In the genomic region with DNA sequence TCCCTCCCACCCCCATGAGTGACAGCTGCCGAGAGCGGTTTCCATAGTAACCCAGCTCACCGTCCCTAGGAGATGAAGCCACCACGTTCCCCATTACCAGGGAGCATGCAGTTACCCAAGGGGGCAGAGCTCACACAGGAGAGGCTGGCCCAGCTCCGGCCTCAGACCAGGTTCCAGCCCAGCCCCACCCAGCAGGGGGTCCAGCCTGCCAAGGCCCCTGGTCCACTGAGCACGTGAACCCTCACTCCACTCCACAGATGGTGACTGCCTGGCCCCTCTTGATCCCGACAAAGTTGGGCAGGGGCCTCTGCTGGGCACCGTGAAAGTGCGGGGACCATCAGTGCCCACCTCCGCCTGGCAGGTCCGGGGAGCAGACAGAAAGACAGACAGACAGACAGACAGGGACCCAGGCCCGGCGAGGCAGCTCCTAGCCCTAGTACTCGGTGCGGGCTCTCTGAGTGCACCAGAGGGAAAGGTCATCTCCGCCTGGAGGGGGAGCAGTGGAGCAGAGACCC, we compare ENCODE assay signal across 2 cellular contexts.
TF ChIP-seq lines count a peak whose summit lies in the region.

No MANE protein-coding gene starts in this region.

TF ChIP-seq in IMR-90, 13 proteins besides CTCF, POLR2A, EP300 and RAD21:
- TF ChIP-seq RFX5 (IDR thresholded peaks at IDR 0.05; ENCODE audit: low read depth, low read length), result no peak
- TF ChIP-seq RCOR1 (IDR thresholded peaks at IDR 0.05; ENCODE audit: insufficient replicate concordance, low read length), result no peak
- no peak for TF ChIP-seq MAFK (IDR thresholded peaks at IDR 0.05; ENCODE audit: low read depth, low read length)
- no peak for TF ChIP-seq FOS (IDR thresholded peaks at IDR 0.05; ENCODE audit: low read depth, low read length)
- TF ChIP-seq CHD1 (IDR thresholded peaks at IDR 0.05; ENCODE audit: low read depth, low read length), result no peak
- TF ChIP-seq, protein P1, sequence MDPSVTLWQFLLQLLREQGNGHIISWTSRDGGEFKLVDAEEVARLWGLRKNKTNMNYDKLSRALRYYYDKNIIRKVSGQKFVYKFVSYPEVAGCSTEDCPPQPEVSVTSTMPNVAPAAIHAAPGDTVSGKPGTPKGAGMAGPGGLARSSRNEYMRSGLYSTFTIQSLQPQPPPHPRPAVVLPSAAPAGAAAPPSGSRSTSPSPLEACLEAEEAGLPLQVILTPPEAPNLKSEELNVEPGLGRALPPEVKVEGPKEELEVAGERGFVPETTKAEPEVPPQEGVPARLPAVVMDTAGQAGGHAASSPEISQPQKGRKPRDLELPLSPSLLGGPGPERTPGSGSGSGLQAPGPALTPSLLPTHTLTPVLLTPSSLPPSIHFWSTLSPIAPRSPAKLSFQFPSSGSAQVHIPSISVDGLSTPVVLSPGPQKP (IDR thresholded peaks at IDR 0.05; ENCODE audit: borderline replicate concordance, low read depth, low read length), result no peak
- TF ChIP-seq NFE2L2 (IDR thresholded peaks at IDR 0.05; ENCODE audit: low read depth, low read length), result no peak
- no peak for TF ChIP-seq BHLHE40 (IDR thresholded peaks at IDR 0.05; ENCODE audit: low read depth, low read length)
- no peak for TF ChIP-seq MAZ (IDR thresholded peaks at IDR 0.05; ENCODE audit: borderline replicate concordance, low read depth, low read length)
- TF ChIP-seq CEBPB (IDR thresholded peaks at IDR 0.05; ENCODE audit: low read depth, low read length), result no peak
- TF ChIP-seq, protein P2, sequence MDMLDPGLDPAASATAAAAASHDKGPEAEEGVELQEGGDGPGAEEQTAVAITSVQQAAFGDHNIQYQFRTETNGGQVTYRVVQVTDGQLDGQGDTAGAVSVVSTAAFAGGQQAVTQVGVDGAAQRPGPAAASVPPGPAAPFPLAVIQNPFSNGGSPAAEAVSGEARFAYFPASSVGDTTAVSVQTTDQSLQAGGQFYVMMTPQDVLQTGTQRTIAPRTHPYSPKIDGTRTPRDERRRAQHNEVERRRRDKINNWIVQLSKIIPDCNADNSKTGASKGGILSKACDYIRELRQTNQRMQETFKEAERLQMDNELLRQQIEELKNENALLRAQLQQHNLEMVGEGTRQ (IDR thresholded peaks at IDR 0.05; ENCODE audit: low read depth, low read length), result no peak
- no peak for TF ChIP-seq SMC3 (IDR thresholded peaks at IDR 0.05; ENCODE audit: low read depth, low read length)
- TF ChIP-seq MXI1 (IDR thresholded peaks at IDR 0.05; ENCODE audit: borderline replicate concordance, low read depth, low read length), result no peak

TF ChIP-seq in H1, 55 proteins besides CTCF, POLR2A, EP300 and RAD21:
- no peak for TF ChIP-seq CTBP2 (IDR thresholded peaks at IDR 0.05; ENCODE audit: borderline replicate concordance, insufficient read depth, insufficient read length, low read length)
- peak in 1 of 2 experiments; percentile 67; a peak in 2 of 4 replicates for TF ChIP-seq SIN3A (conservative IDR thresholded peaks at IDR 0.05 in 1 of 2, IDR thresholded peaks at IDR 0.05 in 1 of 2; ENCODE audit: low read depth in 1 of 2, low read length in 2 of 2)
- TF ChIP-seq, protein P3, sequence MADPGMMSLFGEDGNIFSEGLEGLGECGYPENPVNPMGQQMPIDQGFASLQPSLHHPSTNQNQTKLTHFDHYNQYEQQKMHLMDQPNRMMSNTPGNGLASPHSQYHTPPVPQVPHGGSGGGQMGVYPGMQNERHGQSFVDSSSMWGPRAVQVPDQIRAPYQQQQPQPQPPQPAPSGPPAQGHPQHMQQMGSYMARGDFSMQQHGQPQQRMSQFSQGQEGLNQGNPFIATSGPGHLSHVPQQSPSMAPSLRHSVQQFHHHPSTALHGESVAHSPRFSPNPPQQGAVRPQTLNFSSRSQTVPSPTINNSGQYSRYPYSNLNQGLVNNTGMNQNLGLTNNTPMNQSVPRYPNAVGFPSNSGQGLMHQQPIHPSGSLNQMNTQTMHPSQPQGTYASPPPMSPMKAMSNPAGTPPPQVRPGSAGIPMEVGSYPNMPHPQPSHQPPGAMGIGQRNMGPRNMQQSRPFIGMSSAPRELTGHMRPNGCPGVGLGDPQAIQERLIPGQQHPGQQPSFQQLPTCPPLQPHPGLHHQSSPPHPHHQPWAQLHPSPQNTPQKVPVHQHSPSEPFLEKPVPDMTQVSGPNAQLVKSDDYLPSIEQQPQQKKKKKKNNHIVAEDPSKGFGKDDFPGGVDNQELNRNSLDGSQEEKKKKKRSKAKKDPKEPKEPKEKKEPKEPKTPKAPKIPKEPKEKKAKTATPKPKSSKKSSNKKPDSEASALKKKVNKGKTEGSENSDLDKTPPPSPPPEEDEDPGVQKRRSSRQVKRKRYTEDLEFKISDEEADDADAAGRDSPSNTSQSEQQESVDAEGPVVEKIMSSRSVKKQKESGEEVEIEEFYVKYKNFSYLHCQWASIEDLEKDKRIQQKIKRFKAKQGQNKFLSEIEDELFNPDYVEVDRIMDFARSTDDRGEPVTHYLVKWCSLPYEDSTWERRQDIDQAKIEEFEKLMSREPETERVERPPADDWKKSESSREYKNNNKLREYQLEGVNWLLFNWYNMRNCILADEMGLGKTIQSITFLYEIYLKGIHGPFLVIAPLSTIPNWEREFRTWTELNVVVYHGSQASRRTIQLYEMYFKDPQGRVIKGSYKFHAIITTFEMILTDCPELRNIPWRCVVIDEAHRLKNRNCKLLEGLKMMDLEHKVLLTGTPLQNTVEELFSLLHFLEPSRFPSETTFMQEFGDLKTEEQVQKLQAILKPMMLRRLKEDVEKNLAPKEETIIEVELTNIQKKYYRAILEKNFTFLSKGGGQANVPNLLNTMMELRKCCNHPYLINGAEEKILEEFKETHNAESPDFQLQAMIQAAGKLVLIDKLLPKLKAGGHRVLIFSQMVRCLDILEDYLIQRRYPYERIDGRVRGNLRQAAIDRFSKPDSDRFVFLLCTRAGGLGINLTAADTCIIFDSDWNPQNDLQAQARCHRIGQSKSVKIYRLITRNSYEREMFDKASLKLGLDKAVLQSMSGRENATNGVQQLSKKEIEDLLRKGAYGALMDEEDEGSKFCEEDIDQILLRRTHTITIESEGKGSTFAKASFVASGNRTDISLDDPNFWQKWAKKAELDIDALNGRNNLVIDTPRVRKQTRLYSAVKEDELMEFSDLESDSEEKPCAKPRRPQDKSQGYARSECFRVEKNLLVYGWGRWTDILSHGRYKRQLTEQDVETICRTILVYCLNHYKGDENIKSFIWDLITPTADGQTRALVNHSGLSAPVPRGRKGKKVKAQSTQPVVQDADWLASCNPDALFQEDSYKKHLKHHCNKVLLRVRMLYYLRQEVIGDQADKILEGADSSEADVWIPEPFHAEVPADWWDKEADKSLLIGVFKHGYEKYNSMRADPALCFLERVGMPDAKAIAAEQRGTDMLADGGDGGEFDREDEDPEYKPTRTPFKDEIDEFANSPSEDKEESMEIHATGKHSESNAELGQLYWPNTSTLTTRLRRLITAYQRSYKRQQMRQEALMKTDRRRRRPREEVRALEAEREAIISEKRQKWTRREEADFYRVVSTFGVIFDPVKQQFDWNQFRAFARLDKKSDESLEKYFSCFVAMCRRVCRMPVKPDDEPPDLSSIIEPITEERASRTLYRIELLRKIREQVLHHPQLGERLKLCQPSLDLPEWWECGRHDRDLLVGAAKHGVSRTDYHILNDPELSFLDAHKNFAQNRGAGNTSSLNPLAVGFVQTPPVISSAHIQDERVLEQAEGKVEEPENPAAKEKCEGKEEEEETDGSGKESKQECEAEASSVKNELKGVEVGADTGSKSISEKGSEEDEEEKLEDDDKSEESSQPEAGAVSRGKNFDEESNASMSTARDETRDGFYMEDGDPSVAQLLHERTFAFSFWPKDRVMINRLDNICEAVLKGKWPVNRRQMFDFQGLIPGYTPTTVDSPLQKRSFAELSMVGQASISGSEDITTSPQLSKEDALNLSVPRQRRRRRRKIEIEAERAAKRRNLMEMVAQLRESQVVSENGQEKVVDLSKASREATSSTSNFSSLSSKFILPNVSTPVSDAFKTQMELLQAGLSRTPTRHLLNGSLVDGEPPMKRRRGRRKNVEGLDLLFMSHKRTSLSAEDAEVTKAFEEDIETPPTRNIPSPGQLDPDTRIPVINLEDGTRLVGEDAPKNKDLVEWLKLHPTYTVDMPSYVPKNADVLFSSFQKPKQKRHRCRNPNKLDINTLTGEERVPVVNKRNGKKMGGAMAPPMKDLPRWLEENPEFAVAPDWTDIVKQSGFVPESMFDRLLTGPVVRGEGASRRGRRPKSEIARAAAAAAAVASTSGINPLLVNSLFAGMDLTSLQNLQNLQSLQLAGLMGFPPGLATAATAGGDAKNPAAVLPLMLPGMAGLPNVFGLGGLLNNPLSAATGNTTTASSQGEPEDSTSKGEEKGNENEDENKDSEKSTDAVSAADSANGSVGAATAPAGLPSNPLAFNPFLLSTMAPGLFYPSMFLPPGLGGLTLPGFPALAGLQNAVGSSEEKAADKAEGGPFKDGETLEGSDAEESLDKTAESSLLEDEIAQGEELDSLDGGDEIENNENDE (IDR thresholded peaks at IDR 0.05; ENCODE audit: insufficient replicate concordance, low read length), result no peak
- TF ChIP-seq, protein P4, sequence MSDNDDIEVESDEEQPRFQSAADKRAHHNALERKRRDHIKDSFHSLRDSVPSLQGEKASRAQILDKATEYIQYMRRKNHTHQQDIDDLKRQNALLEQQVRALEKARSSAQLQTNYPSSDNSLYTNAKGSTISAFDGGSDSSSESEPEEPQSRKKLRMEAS (IDR thresholded peaks at IDR 0.05), result peak; percentile 37; the same call in 1 of the 2 replicates
- TF ChIP-seq ASH2L (IDR thresholded peaks at IDR 0.05; ENCODE audit: low read length), result peak; percentile 78
- TF ChIP-seq, protein P5, sequence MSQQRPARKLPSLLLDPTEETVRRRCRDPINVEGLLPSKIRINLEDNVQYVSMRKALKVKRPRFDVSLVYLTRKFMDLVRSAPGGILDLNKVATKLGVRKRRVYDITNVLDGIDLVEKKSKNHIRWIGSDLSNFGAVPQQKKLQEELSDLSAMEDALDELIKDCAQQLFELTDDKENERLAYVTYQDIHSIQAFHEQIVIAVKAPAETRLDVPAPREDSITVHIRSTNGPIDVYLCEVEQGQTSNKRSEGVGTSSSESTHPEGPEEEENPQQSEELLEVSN (IDR thresholded peaks at IDR 0.05), result 0 out of 2 replicates have a peak, but pooled peaks have one; percentile 20
- TF ChIP-seq, protein P6, sequence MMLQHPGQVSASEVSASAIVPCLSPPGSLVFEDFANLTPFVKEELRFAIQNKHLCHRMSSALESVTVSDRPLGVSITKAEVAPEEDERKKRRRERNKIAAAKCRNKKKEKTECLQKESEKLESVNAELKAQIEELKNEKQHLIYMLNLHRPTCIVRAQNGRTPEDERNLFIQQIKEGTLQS (IDR thresholded peaks at IDR 0.05; ENCODE audit: insufficient read depth, low read depth, low read length), result 0 out of 2 replicates have a peak, but pooled peaks have one; percentile 6
- no peak; the same call in 1 of the 2 replicates for TF ChIP-seq GABPA (IDR thresholded peaks at IDR 0.05; ENCODE audit: borderline replicate concordance, insufficient read depth, low read length)
- TF ChIP-seq, protein P7, sequence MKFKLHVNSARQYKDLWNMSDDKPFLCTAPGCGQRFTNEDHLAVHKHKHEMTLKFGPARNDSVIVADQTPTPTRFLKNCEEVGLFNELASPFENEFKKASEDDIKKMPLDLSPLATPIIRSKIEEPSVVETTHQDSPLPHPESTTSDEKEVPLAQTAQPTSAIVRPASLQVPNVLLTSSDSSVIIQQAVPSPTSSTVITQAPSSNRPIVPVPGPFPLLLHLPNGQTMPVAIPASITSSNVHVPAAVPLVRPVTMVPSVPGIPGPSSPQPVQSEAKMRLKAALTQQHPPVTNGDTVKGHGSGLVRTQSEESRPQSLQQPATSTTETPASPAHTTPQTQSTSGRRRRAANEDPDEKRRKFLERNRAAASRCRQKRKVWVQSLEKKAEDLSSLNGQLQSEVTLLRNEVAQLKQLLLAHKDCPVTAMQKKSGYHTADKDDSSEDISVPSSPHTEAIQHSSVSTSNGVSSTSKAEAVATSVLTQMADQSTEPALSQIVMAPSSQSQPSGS (IDR thresholded peaks at IDR 0.05; ENCODE audit: low read length), result no peak
